In the genomic region with DNA sequence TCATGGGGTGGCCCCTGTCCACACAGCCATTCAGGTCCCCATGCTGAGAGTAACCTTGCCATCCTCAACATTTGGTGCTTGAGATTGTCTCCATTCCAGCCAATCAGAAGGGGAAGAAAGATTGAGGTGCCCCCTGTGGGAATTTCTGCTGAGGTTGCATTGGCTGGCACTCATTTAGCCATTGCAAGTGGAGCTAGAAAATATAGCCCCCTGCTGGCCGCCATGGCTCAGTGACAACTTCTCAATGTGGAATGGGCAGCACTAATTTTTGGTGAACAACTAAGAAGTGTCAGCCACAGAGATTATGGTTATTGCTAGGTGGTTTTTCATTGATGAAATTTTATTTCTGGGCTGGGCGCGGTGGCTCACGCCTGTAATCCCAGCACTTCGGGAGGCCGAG, we compare ENCODE assay signal across 10 cellular contexts. TPM values are rescaled to one million over a fixed set of nuclear protein-coding genes. Genes with fewer than 3 reads are reported as not detected.
DNase-seq lines count a peak whose midpoint lies in the region; ATAC-seq and TF ChIP-seq lines count a peak whose summit lies in the region.
"Had no signal": no experiment of that assay in that cellular context is flagged by ENCODE, and none has a peak within 500 bp of the region (broad histone marks: within the 10 kb centered on the region; RNA-seq: fewer than 3 reads in every experiment).

No MANE protein-coding gene starts in this region.

- peak; percentile 51 for TF ChIP-seq CTCF in CD4-positive, alpha-beta T cell (IDR thresholded peaks at IDR 0.05)
- TF ChIP-seq CTCF in VCaP (conservative IDR thresholded peaks at IDR 0.05) (peak; percentile 74), fibroblast of pulmonary artery (IDR thresholded peaks at IDR 0.05; ENCODE audit: low read length, missing control alignments) (peak; percentile 74)

- no peak for ATAC-seq in CD4-positive, alpha-beta T cell (ENCODE audit: poor library complexity)
- ATAC-seq in GM19023 (IDR thresholded peaks at IDR 0.05; ENCODE audit: unreplicated experiment) (peak; percentile 52), GM18873 (IDR thresholded peaks at IDR 0.05; ENCODE audit: low FRiP score, unreplicated experiment) (no peak)
- ATAC-seq in natural killer cell treated with Interleukin-12 subunit alpha and Interleukin-12 subunit beta and Interleukin-15 and Interleukin-18, amount 100 ng/mL, for 72 hours = no peak
- ATAC-seq: naive thymus-derived CD8-positive, alpha-beta T cell had no signal

- CTCF ChIA-PET in CD4-positive, alpha-beta T cell (lab: Charles Lee) = no interaction called here

- no peak overlapping the region for H3K27ac ChIP-seq in CD4-positive, alpha-beta T cell (ENCODE audit: low read depth, low read length)
- H3K27ac ChIP-seq in VCaP = no peak overlapping the region
- H3K27ac ChIP-seq: SK-N-MC had no signal

- no peaks in the 10 kb centered on the region for H3K9me3 Mint-ChIP-seq in CD4-positive, alpha-beta T cell
- peaks cover 3% of the 10 kb centered on the region for H3K9me3 Mint-ChIP-seq in natural killer cell treated with Interleukin-12 subunit alpha and Interleukin-12 subunit beta and Interleukin-15 and Interleukin-18, amount 100 ng/mL, for 72 hours

- no peaks in the 10 kb centered on the region for H3K9me3 ChIP-seq in CD4-positive, alpha-beta T cell (ENCODE audit: control insufficient read depth, low read length)
- H3K9me3 ChIP-seq in MG63 = no peaks in the 10 kb centered on the region

- H3K4me3 Mint-ChIP-seq in CD4-positive, alpha-beta T cell = no peak overlapping the region
- no peak overlapping the region for H3K4me3 Mint-ChIP-seq in natural killer cell treated with Interleukin-12 subunit alpha and Interleukin-12 subunit beta and Interleukin-15 and Interleukin-18, amount 100 ng/mL, for 72 hours
- H3K4me3 Mint-ChIP-seq: naive thymus-derived CD8-positive, alpha-beta T cell had no signal

- H3K36me3 Mint-ChIP-seq in CD4-positive, alpha-beta T cell (ENCODE audit: low read depth) = no peaks in the 10 kb centered on the region
- no peaks in the 10 kb centered on the region for H3K36me3 Mint-ChIP-seq in natural killer cell treated with Interleukin-12 subunit alpha and Interleukin-12 subunit beta and Interleukin-15 and Interleukin-18, amount 100 ng/mL, for 72 hours
- H3K36me3 Mint-ChIP-seq: naive thymus-derived CD8-positive, alpha-beta T cell had no signal

- no peak overlapping the region for H3K27ac Mint-ChIP-seq in CD4-positive, alpha-beta T cell
- H3K27ac Mint-ChIP-seq in natural killer cell treated with Interleukin-12 subunit alpha and Interleukin-12 subunit beta and Interleukin-15 and Interleukin-18, amount 100 ng/mL, for 72 hours = no peak overlapping the region
- H3K27ac Mint-ChIP-seq: naive thymus-derived CD8-positive, alpha-beta T cell had no signal

- intact Hi-C loops in CD4-positive, alpha-beta T cell (cut with DNase I, micrococcal nuclease) = loop anchor here (5.0 kb wide), 2 partner anchors 262 to 382 kb away; no protein-coding TSS in a partner anchor

- H3K4me3 ChIP-seq in MG63 (no peak overlapping the region), fibroblast of pulmonary artery (replicated peaks; ENCODE audit: low read depth, low read length) (no peak overlapping the region)
- H3K4me3 ChIP-seq: SK-N-MC had no signal

- H3K27me3 ChIP-seq in CD4-positive, alpha-beta T cell (ENCODE audit: control insufficient read depth, insufficient read depth, low read length) = no peaks in the 10 kb centered on the region
- H3K27me3 ChIP-seq in MG63 = peaks cover 6% of the 10 kb centered on the region; the same call in 1 of the 2 replicates

- POLR2A ChIA-PET in CD4-positive, alpha-beta T cell (lab: Charles Lee) = no interaction called here

- H3K36me3 ChIP-seq in MG63 = no peaks in the 10 kb centered on the region

- H3K27me3 Mint-ChIP-seq in CD4-positive, alpha-beta T cell = peaks cover 12% of the 10 kb centered on the region
- H3K27me3 Mint-ChIP-seq in natural killer cell treated with Interleukin-12 subunit alpha and Interleukin-12 subunit beta and Interleukin-15 and Interleukin-18, amount 100 ng/mL, for 72 hours = peaks cover 11 to 39% of the 10 kb centered on the region in 2 donors

- peak in 5 of 10 experiments; percentile 3 to 26 (median 7) for DNase-seq in CD4-positive, alpha-beta T cell
- DNase-seq in MG63 (peak; percentile 40), fibroblast of pulmonary artery (ENCODE audit: low read depth) (peak; percentile 56), retina (peak; percentile 39)
- no peak for DNase-seq in natural killer cell treated with Interleukin-12 subunit alpha and Interleukin-12 subunit beta and Interleukin-15 and Interleukin-18, amount 100 ng/mL, for 72 hours (ENCODE audit: low spot score)

- no peaks in the 10 kb centered on the region for H3K4me1 Mint-ChIP-seq in CD4-positive, alpha-beta T cell (ENCODE audit: low read depth)
- no peaks in the 10 kb centered on the region for H3K4me1 Mint-ChIP-seq in natural killer cell treated with Interleukin-12 subunit alpha and Interleukin-12 subunit beta and Interleukin-15 and Interleukin-18, amount 100 ng/mL, for 72 hours (ENCODE audit: low read depth in 2 of 2)
- H3K4me1 Mint-ChIP-seq: naive thymus-derived CD8-positive, alpha-beta T cell had no signal

RNA-seq across cellular contexts. Expression of a gene that starts 22.0 kb away (rescaled TPM):
- not detected for total RNA-seq in CD4-positive, alpha-beta T cell
- not detected in 2 replicates for total RNA-seq in MG63 (2014; rRNA removed; shearing (Covaris generic); ENCODE audit: low replicate concordance)
- total RNA-seq in natural killer cell treated with Interleukin-12 subunit alpha and Interleukin-12 subunit beta and Interleukin-15 and Interleukin-18, amount 100 ng/mL, for 72 hours = not detected
- total RNA-seq: naive thymus-derived CD8-positive, alpha-beta T cell had no signal
